In the genomic region with DNA sequence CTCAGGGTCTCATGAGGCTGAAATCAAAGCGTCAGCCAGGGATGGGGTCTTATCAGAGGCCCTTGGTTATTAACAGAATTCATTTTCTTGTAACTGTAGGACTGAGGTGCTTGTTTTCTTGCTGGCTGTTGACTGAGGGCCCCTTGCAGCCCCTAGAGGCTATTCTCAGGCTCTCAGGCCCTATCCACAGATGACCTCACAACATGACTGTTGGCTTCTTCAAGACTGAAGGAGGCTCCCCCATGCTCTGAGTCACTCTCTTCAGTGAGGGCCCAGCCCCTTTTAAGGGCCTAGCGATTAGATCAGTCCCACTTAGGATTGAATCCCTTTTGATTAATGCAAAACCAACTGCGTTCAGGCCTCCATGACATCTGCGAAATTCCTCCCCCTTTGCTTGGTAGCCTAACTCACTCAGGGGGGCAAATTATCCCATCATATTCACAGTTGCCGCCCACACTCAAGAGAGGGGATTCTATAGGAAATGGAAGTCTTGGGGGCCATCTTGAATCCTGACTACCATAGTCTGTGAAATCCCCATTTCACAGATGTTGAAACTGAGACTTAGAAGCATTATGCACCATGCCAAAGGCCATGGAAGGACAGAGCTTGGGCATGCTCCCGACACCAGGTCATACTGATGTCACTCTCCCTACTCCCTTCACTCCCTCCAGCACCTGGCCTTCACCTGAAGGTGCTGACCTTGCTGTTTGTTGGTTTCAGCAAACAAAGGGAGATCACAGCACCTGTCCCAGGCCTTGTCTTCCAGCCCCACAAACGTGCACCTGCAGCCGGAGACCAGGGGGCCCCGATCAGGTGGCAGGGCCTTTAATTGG, we compare ENCODE assay signal across 1 cellular context.
TF ChIP-seq lines count a peak whose summit lies in the region.

No MANE protein-coding gene starts in this region.

TF ChIP-seq in H1, 55 proteins besides CTCF, POLR2A, EP300 and RAD21 (continued from another document):
- TF ChIP-seq EZH2 (IDR thresholded peaks at IDR 0.05; ENCODE audit: low read depth, low read length, severe bottlenecking), result no peak
